Comparison of ENCODE assay signal across 8 cellular contexts in the genomic region with DNA sequence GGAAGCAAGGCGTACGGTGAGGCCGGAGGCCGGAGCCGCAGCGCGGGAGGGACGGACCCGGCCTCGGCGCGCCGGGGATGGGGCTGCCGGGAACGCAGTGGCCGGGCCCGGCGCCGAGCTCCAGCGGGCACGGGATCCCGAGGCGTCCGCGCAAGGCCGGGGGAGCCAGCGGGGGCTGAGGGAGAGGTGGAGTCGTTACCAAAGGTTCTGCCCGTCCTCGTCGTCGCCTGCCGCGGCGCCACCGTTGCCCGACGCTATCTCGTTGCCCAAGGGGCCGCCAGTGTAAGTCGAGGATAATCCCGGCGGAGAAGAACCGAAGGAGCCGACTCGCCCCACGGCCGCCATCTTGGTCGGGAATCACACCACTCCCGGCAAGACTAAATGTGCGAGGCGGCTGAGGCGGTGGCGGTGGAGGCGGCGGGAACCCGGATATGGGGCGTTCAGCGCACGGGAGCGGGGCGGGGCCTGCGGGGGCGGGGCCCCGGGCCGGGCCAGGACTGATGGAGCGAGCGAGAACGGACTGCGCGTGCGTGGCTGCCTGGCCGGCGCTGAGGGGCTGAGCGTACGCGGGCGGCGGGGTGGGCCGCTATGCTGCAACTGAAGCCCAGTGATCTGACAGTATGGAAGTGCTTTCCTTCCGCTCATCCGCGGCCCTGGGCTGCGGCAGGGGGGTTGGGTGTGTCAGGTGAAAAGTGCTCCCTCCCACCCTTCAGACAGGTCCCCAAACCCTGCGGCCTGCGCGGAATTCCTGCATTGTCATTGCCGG. TPM values are rescaled to one million over a fixed set of nuclear protein-coding genes. Genes with fewer than 3 reads are reported as not detected.
DNase-seq lines count a peak whose midpoint lies in the region; ATAC-seq and TF ChIP-seq lines count a peak whose summit lies in the region.

A gene (minus strand): TSS at position 433 of the 766 bp plus-strand sequence. CDS start 88 bp downstream, at position 345.

- H3K79me2 ChIP-seq in PC-9 (ENCODE audit: low read depth): peaks cover 36% of the 10 kb centered on the region

- H3K4me3 ChIP-seq in PC-9 (peak within 1 kb of the TSS; percentile 78), epithelial cell of proximal tubule (ENCODE audit: low read depth, low read length) (peak within 1 kb of the TSS; percentile 88)

- H3K27me3 ChIP-seq in PC-9 (ENCODE audit: insufficient read depth, low read depth): no peaks in the 10 kb centered on the region

- DNase-seq in DMS153 treated with DMSO at 0.1 percent for 48 hours (lab: John Stamatoyannopoulos, UW; ENCODE audit: unreplicated experiment) (peak; percentile 52), KBM-7 (peak; percentile 88), PC-9 (peak; percentile 62 to 93), epithelial cell of proximal tubule (ENCODE audit: low read depth) (no peak), mucosa of gallbladder (ENCODE audit: low spot score) (peak; percentile 96)
- peak; percentile 94 for DNase-seq in activated T-cell treated with anti-CD3 and anti-CD28 coated beads, Interleukin-2, amount 50 U/mL, for 1 hour
- DNase-seq in stimulated activated CD8-positive, alpha-beta memory T cell treated with anti-CD3 and anti-CD28 coated beads, Interleukin-4, amount 100 ng/mL, for 24 hours (ENCODE audit: low read depth): peak; percentile 94

- POLR2A ChIA-PET in PC-9 (lab: Charles Lee; ENCODE audit: unreplicated experiment): interaction anchor here (0.6 kb wide), 1 partner anchor 561 kb away, joined by 5 read pairs; no protein-coding TSS in a partner anchor

- H3K9me3 ChIP-seq in PC-9 (ENCODE audit: insufficient read depth, low read depth): no peaks in the 10 kb centered on the region

- intact Hi-C loops in PC-9 (cut with micrococcal nuclease; ENCODE audit: unreplicated experiment): loop anchor here (1.0 kb wide), 2 partner anchors 67 to 115 kb away; a partner anchor contains a TSS

- H3K4me1 ChIP-seq in PC-9 (replicated peaks; ENCODE audit: insufficient read depth): peaks cover 8% of the 10 kb centered on the region; the same call in 1 of the 2 replicates

- peak within 1 kb of the TSS; percentile 78 for H3K27ac ChIP-seq in PC-9

- peak within 1 kb of the TSS; percentile 89 for H3K4me2 ChIP-seq in PC-9

- no peaks in the 10 kb centered on the region for H3K36me3 ChIP-seq in PC-9 (ENCODE audit: low read depth)

- BruUV-seq in PC-9 (replicated peaks; lab: Mats Ljungman, UMichigan): TSS peak; percentile 58

- in situ Hi-C loops in KBM-7 (cut with MboI; ENCODE audit: low pct_unique_long_range_greater_than_20kb, low sequenced_read_pairs): no loop called here

- CTCF ChIA-PET in PC-9 (lab: Charles Lee): no interaction called here

- ATAC-seq in GM21723 (IDR thresholded peaks at IDR 0.05; ENCODE audit: unreplicated experiment): peak; percentile 88

- TF ChIP-seq CTCF in PC-9 (conservative IDR thresholded peaks at IDR 0.05): no peak
- no peak for TF ChIP-seq CTCF in epithelial cell of proximal tubule (conservative IDR thresholded peaks at IDR 0.05; ENCODE audit: low read depth, low read length)

- peaks cover 6% of the 10 kb centered on the region; the same call in 1 of the 2 replicates for H3F3A ChIP-seq in PC-9 (ENCODE audit: insufficient read depth, low read depth)

- peak within 1 kb of the TSS; percentile 84 for H2AFZ ChIP-seq in PC-9

- peaks cover 3% of the 10 kb centered on the region; the same call in 1 of the 2 replicates for H4K20me1 ChIP-seq in PC-9 (ENCODE audit: insufficient read depth)

- H3K9me2 ChIP-seq in PC-9 (ENCODE audit: insufficient read depth): no peaks in the 10 kb centered on the region

RNA-seq across cellular contexts. Expression of the gene that starts here (rescaled TPM):
- total RNA-seq in PC-9 (2021) (30.1 and 32.3 TPM in 2 replicates), epithelial cell of proximal tubule (40.6 and 44.9 TPM in 2 replicates), mucosa of gallbladder (25.1 TPM)
